8 cellular contexts compared by ENCODE assay signal in the genomic region with DNA sequence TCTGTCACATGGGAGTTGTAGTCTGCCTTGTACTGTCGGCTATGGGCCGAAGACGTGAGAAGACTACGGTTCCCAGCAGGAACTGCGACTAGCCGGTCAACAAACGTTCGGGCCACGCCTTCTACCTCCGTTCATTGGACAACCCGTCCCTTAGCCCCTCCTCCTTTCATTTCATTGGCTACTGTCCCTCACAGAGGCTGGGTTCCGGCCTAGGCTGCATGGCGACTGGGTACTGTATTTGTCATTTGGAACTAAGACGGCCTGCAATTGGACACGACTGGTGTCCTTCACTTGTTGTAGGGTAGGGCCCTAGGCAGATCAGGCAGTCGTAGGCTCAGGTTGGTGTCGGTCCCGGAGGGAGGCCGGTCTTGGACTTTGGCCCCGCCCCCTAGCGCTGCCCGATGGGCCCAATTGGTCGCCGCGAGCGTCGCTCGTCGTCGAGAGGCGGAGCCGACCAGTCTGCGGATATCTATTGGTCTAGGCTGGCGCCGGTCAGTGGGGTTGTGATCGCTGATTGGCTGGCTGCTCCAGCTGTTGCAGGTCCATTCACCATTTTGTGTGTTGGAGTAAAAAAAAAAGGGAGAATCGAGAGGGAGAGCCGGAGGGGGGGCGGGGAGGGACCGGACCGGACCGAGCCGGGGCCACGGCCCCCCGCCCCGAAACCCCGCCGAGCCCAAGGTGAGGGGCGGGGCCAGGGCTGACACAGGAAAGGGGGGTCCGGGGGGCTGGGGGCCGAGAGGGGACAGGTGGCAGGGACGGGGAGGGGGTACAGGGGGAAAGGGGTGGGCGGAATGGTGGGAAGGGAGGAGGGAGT. TPM values are rescaled to one million over a fixed set of nuclear protein-coding genes. Genes with fewer than 3 reads are reported as not detected.
DNase-seq lines count a peak whose midpoint lies in the region; ATAC-seq and TF ChIP-seq lines count a peak whose summit lies in the region.

A gene (plus strand): TSS at position 549 of the 814 bp plus-strand sequence. CDS start 2,532 bp downstream, outside the sequence.

- ATAC-seq in GM19395 (IDR thresholded peaks at IDR 0.05; ENCODE audit: unreplicated experiment) (peak; percentile 80), HG03558 (IDR thresholded peaks at IDR 0.05; ENCODE audit: extremely low read depth, unreplicated experiment) (peak; percentile 47)

- POLR2A ChIA-PET in BJ (lab: Charles Lee), result no interaction called here

- H3K27me3 ChIP-seq in BJ (ENCODE audit: control insufficient read depth, insufficient read depth, low read length), result no peaks in the 10 kb centered on the region

- H3K4me3 ChIP-seq in BJ (ENCODE audit: low read depth, low read length) (peak within 1 kb of the TSS; percentile 87), coronary artery (peak within 1 kb of the TSS; percentile 91)

- TF ChIP-seq CTCF in BJ (IDR thresholded peaks at IDR 0.05; ENCODE audit: insufficient read depth, low read depth, low read length) (no peak), coronary artery (IDR thresholded peaks at IDR 0.05) (no peak)

- CTCF ChIA-PET in BJ (lab: Yijun Ruan, JAX), result interaction anchor here (2.2 to 4.2 kb wide), 2 partner anchors 11 to 23 kb away, joined by 18 to 20 read pairs; no protein-coding TSS in a partner anchor

- peak within 1 kb of the TSS; percentile 99 to 100 for H3K27ac ChIP-seq in coronary artery

- H3K36me3 ChIP-seq in BJ (ENCODE audit: control insufficient read depth, insufficient read depth, low read length), result peaks cover 12% of the 10 kb centered on the region

- DNase-seq in BJ (ENCODE audit: low read depth), result peak; percentile 100
- peak; percentile 100 for DNase-seq in NCI-H748 (lab: John Stamatoyannopoulos, UW; ENCODE audit: unreplicated experiment)
- peak; percentile 99 for DNase-seq in activated CD4-positive, alpha-beta T cell treated with anti-CD3 and anti-CD28 coated beads, Interleukin-2, amount 50 U/mL, for 1 hour
- peak; percentile 100 for DNase-seq in coronary artery (ENCODE audit: low spot score)
- peak; percentile 100 for DNase-seq in kidney tubule cell (ENCODE audit: low spot score)
- peak; percentile 96 to 99 (median 98) for DNase-seq in stimulated activated CD4-positive, alpha-beta T cell treated with anti-CD3 and anti-CD28 coated beads, Interleukin-1b, Interleukin-23, amount 100 ng/mL, for 24 hours (ENCODE audit: low read depth in 4 of 4, low spot score in 1 of 4)

RNA-seq across cellular contexts. Expression of the gene that starts here (rescaled TPM):
- 3.5 and 7.0 TPM in 2 replicates for polyA plus RNA-seq in BJ (2011; rRNA removed)
- 5.2 and 7.9 TPM in 2 replicates for polyA minus RNA-seq in BJ (2011; rRNA and poly(A)+ RNA removed)

Comparison
In these comparisons a context has a peak if more than half of its experiments do, and no peak if none do; other contexts are left out.
1. Peak in every context shown above with its lines: DNase-seq, ATAC-seq, H3K4me3 ChIP-seq and H3K27ac ChIP-seq.